ENCODE assay signal across 9 cellular contexts in the genomic region with DNA sequence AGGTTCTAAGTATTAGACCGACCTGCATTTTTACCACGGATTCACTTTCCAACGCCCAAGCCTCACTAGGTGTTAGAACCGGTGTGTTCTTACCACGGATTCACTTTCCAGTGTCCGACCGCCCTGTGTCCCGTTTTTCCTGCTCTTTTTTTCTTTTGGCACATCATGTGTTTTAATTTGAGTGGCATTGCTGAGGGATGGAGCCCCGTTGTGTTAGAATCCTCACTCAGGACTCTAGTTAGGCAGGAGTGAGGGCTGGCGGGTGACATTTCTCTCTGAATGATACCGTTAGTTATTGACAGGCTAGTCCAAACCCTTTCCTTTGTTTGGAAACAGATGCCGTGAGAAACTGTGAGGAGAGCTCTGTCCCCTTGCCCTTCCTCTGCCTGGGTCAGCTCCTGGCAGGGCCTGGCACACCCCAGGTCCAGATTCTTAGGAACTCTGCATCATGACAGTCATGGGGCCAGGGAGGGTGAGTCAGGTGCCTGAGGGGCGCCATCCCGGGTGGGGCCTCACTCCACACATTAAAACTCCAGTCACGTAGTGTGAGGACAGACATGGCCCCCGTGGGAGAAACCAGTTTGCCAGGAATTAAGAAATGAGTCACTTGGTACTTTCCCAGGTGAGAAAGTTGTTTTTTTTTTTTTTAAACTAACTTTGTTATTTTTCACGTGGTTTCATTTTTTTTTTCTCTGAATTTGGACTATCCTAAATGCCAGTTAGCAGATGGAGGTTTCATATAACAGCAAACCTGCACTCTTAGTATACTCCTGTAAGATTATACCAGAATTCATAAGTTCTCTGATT. TPM values are rescaled to one million over a fixed set of nuclear protein-coding genes. Genes with fewer than 3 reads are reported as not detected.
DNase-seq lines count a peak whose midpoint lies in the region; ATAC-seq and TF ChIP-seq lines count a peak whose summit lies in the region.
"Had no signal": no experiment of that assay in that cellular context is flagged by ENCODE, and none has a peak within 500 bp of the region (broad histone marks: within the 10 kb centered on the region; RNA-seq: fewer than 3 reads in every experiment).

No MANE protein-coding gene starts in this region.

- POLR2A ChIA-PET in PC-9 (lab: Charles Lee; ENCODE audit: unreplicated experiment), result interaction anchor here (0.6 to 0.7 kb wide), 2 partner anchors 16 to 45 kb away, joined by 3 to 7 read pairs; a partner anchor contains a TSS

- no peaks in the 10 kb centered on the region for H3K9me2 ChIP-seq in PC-9 (ENCODE audit: insufficient read depth)

- H3K9me3 ChIP-seq in PC-9 (ENCODE audit: insufficient read depth, low read depth), result no peaks in the 10 kb centered on the region
- H3K9me3 ChIP-seq: thoracic aorta had no signal

- peaks cover 23% of the 10 kb centered on the region for H3K4me1 ChIP-seq in PC-9 (replicated peaks; ENCODE audit: insufficient read depth)

- TF ChIP-seq CTCF in PC-9 (conservative IDR thresholded peaks at IDR 0.05) (0 out of 2 replicates have a peak, but pooled peaks have one; percentile 14), cardiac fibroblast (IDR thresholded peaks at IDR 0.05; ENCODE audit: low read depth, low read length) (no peak)

- DNase-seq in PC-9 (peak; percentile 99), cardiac fibroblast (ENCODE audit: low read depth in 2 of 2) (peak; percentile 28 to 80), NCI-H2196 treated with DMSO at 0.1 percent for 48 hours (lab: John Stamatoyannopoulos, UW; ENCODE audit: unreplicated experiment) (no peak), NK-92 (lab: John Stamatoyannopoulos, UW; ENCODE audit: unreplicated experiment) (no peak), 8988T (no peak), iPS-NIHi11 (ENCODE audit: low spot score) (no peak)

- peaks cover 27% of the 10 kb centered on the region for H4K20me1 ChIP-seq in PC-9 (ENCODE audit: insufficient read depth)

- H3K79me2 ChIP-seq in PC-9 (ENCODE audit: low read depth), result peaks cover 58% of the 10 kb centered on the region

- no TSS peak for BruUV-seq in PC-9 (replicated peaks; lab: Mats Ljungman, UMichigan)

- H3K27ac ChIP-seq in PC-9 (peak overlapping the region; percentile 79), skin epidermis (peak overlapping the region in 15 of 21 experiments; percentile 1 to 80 (median 57))
- H3K27ac ChIP-seq: thoracic aorta had no signal

- peaks cover 47% of the 10 kb centered on the region for H3K36me3 ChIP-seq in PC-9 (ENCODE audit: low read depth)

- peak; percentile 73 for ATAC-seq in GM19463 (IDR thresholded peaks at IDR 0.05; ENCODE audit: unreplicated experiment)

- H2AFZ ChIP-seq in PC-9, result no peak overlapping the region

- intact Hi-C loops in PC-9 (cut with micrococcal nuclease; ENCODE audit: unreplicated experiment), result loop anchor here (1.0 to 5.0 kb wide), 2 partner anchors 156 to 454 kb away; no protein-coding TSS in a partner anchor

- no peaks in the 10 kb centered on the region for H3K27me3 ChIP-seq in PC-9 (ENCODE audit: insufficient read depth, low read depth)

- CTCF ChIA-PET in PC-9 (lab: Charles Lee), result interaction anchor here (0.5 to 0.9 kb wide), 3 partner anchors 13 to 1184 kb away, joined by 3 read pairs; no protein-coding TSS in a partner anchor

- peaks cover 32% of the 10 kb centered on the region for H3F3A ChIP-seq in PC-9 (ENCODE audit: insufficient read depth, low read depth)

- H3K4me3 ChIP-seq in PC-9 (no peak overlapping the region; the same call in 1 of the 2 replicates), cardiac fibroblast (replicated peaks in 1 of 2; ENCODE audit: low read depth in 2 of 2, low read length in 2 of 2) (no peak overlapping the region), skin epidermis (no peak overlapping the region)
- H3K4me3 ChIP-seq: thoracic aorta had no signal

- peak overlapping the region; percentile 57 for H3K4me2 ChIP-seq in PC-9

RNA-seq across cellular contexts. Expression of a gene that starts 15.8 kb away (rescaled TPM):
- total RNA-seq in PC-9 (2021), result 155 and 188 TPM in 2 replicates

Comparison
In these comparisons a context has a peak if more than half of its experiments do, and no peak if none do; other contexts are left out.
1. DNase-seq: peak in PC-9 (2 of 2) and cardiac fibroblast (2 of 2); none in NCI-H2196 treated with DMSO at 0.1 percent for 48 hours (single experiment), NK-92 (single experiment), 8988T (single experiment) and iPS-NIHi11 (single experiment).